In the genomic region with DNA sequence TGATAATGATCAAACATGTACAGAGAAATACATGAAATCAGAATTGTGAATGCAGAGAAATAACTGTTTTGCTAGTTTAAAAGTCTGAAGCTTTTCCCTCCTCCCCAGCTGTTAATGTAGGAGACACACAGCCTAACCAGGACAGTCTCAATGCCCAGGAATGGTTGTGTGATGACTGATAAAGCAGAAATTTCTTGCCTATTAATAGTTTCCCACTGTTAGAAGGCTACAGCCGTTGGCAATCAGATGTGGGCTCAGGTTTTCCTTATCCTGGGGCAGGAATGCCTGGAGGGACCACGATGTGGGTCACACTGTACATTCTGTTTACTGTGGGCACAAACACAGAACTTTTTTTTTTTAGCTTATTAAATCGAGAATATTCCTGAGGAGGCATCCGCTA, we compare ENCODE assay signal across 9 cellular contexts. TPM values are rescaled to one million over a fixed set of nuclear protein-coding genes. Genes with fewer than 3 reads are reported as not detected.
A peak's percentile ranks its signal among the peaks of the same experiment; 100 is the strongest.
DNase-seq lines count a peak whose midpoint lies in the region; ATAC-seq and TF ChIP-seq lines count a peak whose summit lies in the region.
"Had no signal": no experiment of that assay in that cellular context is flagged by ENCODE, and none has a peak within 500 bp of the region (broad histone marks: within the 10 kb centered on the region; RNA-seq: fewer than 3 reads in every experiment).

No MANE protein-coding gene starts in this region.

- TF ChIP-seq POLR2A in sigmoid colon (IDR thresholded peaks at IDR 0.05) (no peak), testis (IDR thresholded peaks at IDR 0.05) (no peak)

- peaks cover 7% of the 10 kb centered on the region; the same call in 1 of the 2 replicates for H3K36me3 ChIP-seq in GM23248 (ENCODE audit: low read depth)
- peaks cover 0 to 11% (median 0%) of the 10 kb centered on the region in 4 donors for H3K36me3 ChIP-seq in sigmoid colon
- H3K36me3 ChIP-seq in testis (ENCODE audit: low read depth, missing control alignments) = no peaks in the 10 kb centered on the region

- H3K9me3 ChIP-seq in GM23248 (ENCODE audit: low read depth) = no peaks in the 10 kb centered on the region
- H3K9me3 ChIP-seq in sigmoid colon = no peaks in the 10 kb centered on the region
- no peaks in the 10 kb centered on the region for H3K9me3 ChIP-seq in testis

- H3K27me3 ChIP-seq in GM23248 (replicated peaks; ENCODE audit: insufficient read depth) = no peaks in the 10 kb centered on the region
- H3K27me3 ChIP-seq in sigmoid colon = no peaks in the 10 kb centered on the region
- H3K27me3 ChIP-seq in testis = no peaks in the 10 kb centered on the region

- TF ChIP-seq CTCF in WI38 (IDR thresholded peaks at IDR 0.05; ENCODE audit: low read depth, low read length) (no peak), fibroblast of mammary gland (conservative IDR thresholded peaks at IDR 0.05; ENCODE audit: control insufficient read depth, insufficient read depth, low read depth, low read length) (no peak), sigmoid colon (IDR thresholded peaks at IDR 0.05) (no peak), testis (IDR thresholded peaks at IDR 0.05) (no peak)

- no peak overlapping the region for H2AFZ ChIP-seq in GM23248

- TF ChIP-seq EP300 in sigmoid colon (IDR thresholded peaks at IDR 0.05) = no peak

- H3F3A ChIP-seq in GM23248 (ENCODE audit: insufficient read depth) = peaks cover 26% of the 10 kb centered on the region

- no peak for ATAC-seq in HG02840 (IDR thresholded peaks at IDR 0.05; ENCODE audit: low FRiP score, unreplicated experiment)

- H3K4me1 ChIP-seq in GM23248 (ENCODE audit: insufficient read depth) (peaks cover 37% of the 10 kb centered on the region), sigmoid colon (peaks cover 0 to 62% (median 45%) of the 10 kb centered on the region in 4 donors), testis (peaks cover 20% of the 10 kb centered on the region)

- peak overlapping the region; percentile 82 for H3K4me2 ChIP-seq in GM23248 (ENCODE audit: unreplicated experiment)

- H3K9ac ChIP-seq in GM23248 = peak overlapping the region; percentile 40

- peak overlapping the region; percentile 99 for H3K27ac ChIP-seq in GM23248
- peak overlapping the region; percentile 33 to 98 (median 96) for H3K27ac ChIP-seq in sigmoid colon
- H3K27ac ChIP-seq in testis = no peak overlapping the region
- H3K27ac ChIP-seq: WERI-Rb-1 had no signal

- peak; percentile 88 for DNase-seq in GM23248
- peak; percentile 55 for DNase-seq in fibroblast of mammary gland (ENCODE audit: low read depth)
- DNase-seq in sigmoid colon = no peak
- no peak for DNase-seq in SIG-M5 treated with dmso at 0.1 percent for 504 hours (lab: John Stamatoyannopoulos, UW; ENCODE audit: unreplicated experiment)
- no peak for DNase-seq in testis
- DNase-seq in COLO668 (lab: John Stamatoyannopoulos, UW; ENCODE audit: unreplicated experiment) = no peak
- DNase-seq: WERI-Rb-1 had no signal

- in situ Hi-C loops in GM23248 (cut with MboI) = no loop called here

- WGBS in GM23248 (ENCODE audit: low coverage in 1 of 2, low lambda C conversion rate in 2 of 2, missing lambda C conversion rate in 2 of 2), 2 experiments = 30 to 32% methylated on average over 4 of the region's 4 CpGs
- WGBS in sigmoid colon, 2 donors = 72 to 76% methylated on average over 4 of the region's 4 CpGs
- WGBS in testis, 2 donors = 75 to 77% methylated on average over 4 of the region's 4 CpGs

- H3K9me2 ChIP-seq in GM23248 (ENCODE audit: insufficient read depth) = no peaks in the 10 kb centered on the region

- intact Hi-C loops in sigmoid colon (cut with DNase I) = no loop called here
- intact Hi-C loops in testis (cut with DNase I; ENCODE audit: low total_unique reads) = no loop called here

- no peaks in the 10 kb centered on the region; the same call in 1 of the 2 replicates for H4K20me1 ChIP-seq in GM23248 (ENCODE audit: insufficient read depth)

- H3K4me3 ChIP-seq in GM23248 (peak overlapping the region; percentile 93), WI38 (ENCODE audit: low read depth, low read length) (peak overlapping the region; percentile 90), fibroblast of mammary gland (ENCODE audit: control insufficient read depth, low read depth, low read length) (no peak overlapping the region), sigmoid colon (peak overlapping the region in 3 of 4 donors; percentile 65 to 78 (median 71)), testis (no peak overlapping the region)

- peaks cover 37% of the 10 kb centered on the region for H3K79me2 ChIP-seq in GM23248 (ENCODE audit: insufficient read depth)

RNA-seq across cellular contexts. Expression of gene PPP1R3D, which starts 1.9 kb away (rescaled TPM):
- 6.7 and 8.2 TPM in 2 replicates for total RNA-seq in GM23248 (2014; rRNA removed; shearing (Covaris generic))
- polyA plus RNA-seq in GM23248 (2016; fragmentation: Nextera tagmentation; extraction: Ambion mirVana) (2.6 and 3.0 TPM in 2 replicates), sigmoid colon (1 to 10 TPM; 2.4 to 3.4 (median 2.8) TPM), testis (ENCODE audit: insufficient read depth, low read depth, low replicate concordance) (4.7 TPM)
- total RNA-seq in sigmoid colon (1 to 10 TPM; 5.3 to 9.5 (median 8.5) TPM), testis (1 to 10 TPM; 8.2 to 9.4 TPM)

RNA-seq across cellular contexts. Expression of gene FAM217B, which starts 2.0 kb away (rescaled TPM):
- total RNA-seq in GM23248 (2014; rRNA removed; shearing (Covaris generic)) = 2.2 and 2.9 TPM in 2 replicates
- polyA plus RNA-seq in GM23248 (2016; fragmentation: Nextera tagmentation; extraction: Ambion mirVana) (8.6 and 9.5 TPM in 2 replicates), sigmoid colon (1 to 10 TPM; 1.8 to 3.9 (median 3.8) TPM), testis (ENCODE audit: insufficient read depth, low read depth, low replicate concordance) (18.6 TPM)
- total RNA-seq in sigmoid colon (10 to 100 TPM in 3 of 4 donors, 1 to 10 TPM in 1; 8.3 to 19.7 (median 11.1) TPM), testis (10 to 100 TPM; 11.6 to 22.3 TPM)

RNA-seq across cellular contexts. Expression of gene SYCP2, which starts 4.8 kb away (rescaled TPM):
- 0.22 and 0.38 TPM in 2 replicates for total RNA-seq in GM23248 (2014; rRNA removed; shearing (Covaris generic))
- 0.24 and 0.39 TPM in 2 replicates for polyA plus RNA-seq in GM23248 (2016; fragmentation: Nextera tagmentation; extraction: Ambion mirVana)
- total RNA-seq in sigmoid colon = 1 to 10 TPM in 3 of 4 donors, under 1 TPM in 1; 0.81 to 7.8 (median 2.2) TPM
- polyA plus RNA-seq in sigmoid colon = 1 to 10 TPM in 1 of 3 donors, under 1 TPM in 2; 0.50 to 1.6 (median 0.60) TPM
- 10 to 100 TPM; 23.8 to 55.8 TPM for total RNA-seq in testis
- polyA plus RNA-seq in testis (ENCODE audit: insufficient read depth, low read depth, low replicate concordance) = 18.8 TPM

RNA-seq across cellular contexts. Expression of gene CDH26, which starts 20.0 kb away (rescaled TPM):
- not detected in 2 replicates for total RNA-seq in GM23248 (2014; rRNA removed; shearing (Covaris generic))
- polyA plus RNA-seq in GM23248 (2016; fragmentation: Nextera tagmentation; extraction: Ambion mirVana) (not detected in 2 replicates), sigmoid colon (under 1 TPM in 1 of 3 donors, not detected in 2; 0.74 TPM), testis (ENCODE audit: insufficient read depth, low read depth, low replicate concordance) (2.0 TPM)
- total RNA-seq in sigmoid colon (1 to 10 TPM in 3 of 4 donors, under 1 TPM in 1; 0.95 to 5.5 (median 1.8) TPM), testis (1 to 10 TPM; 1.7 to 3.5 TPM)

Comparison
In these comparisons a context has a peak if more than half of its experiments do, and no peak if none do; other contexts are left out.
1. DNase-seq: peak in GM23248 (single experiment) and fibroblast of mammary gland (single experiment); none in sigmoid colon (single experiment), SIG-M5 treated with dmso at 0.1 percent for 504 hours (single experiment), testis (single experiment) and COLO668 (single experiment).
2. H3K27ac ChIP-seq: peak in GM23248 (single experiment) and sigmoid colon (4 of 4); none in testis (0 of 2).
3. H3K4me3 ChIP-seq: peak in GM23248 (single experiment), WI38 (single experiment) and sigmoid colon (3 of 4); none in fibroblast of mammary gland (single experiment) and testis (0 of 2).